Comparison of ENCODE assay signal across 17 cellular contexts in genomic region chr2:214484239-214484638, GRCh38.
DNase-seq lines count a peak whose midpoint lies in the region; ATAC-seq lines count a peak whose summit lies in the region.
"Had no signal": no experiment of that assay in that cellular context is flagged by ENCODE, and none has a peak within 500 bp of the region (broad histone marks: within the 10 kb centered on the region; RNA-seq: fewer than 3 reads in every experiment).

No MANE protein-coding gene starts in this region.

- no peaks in the 10 kb centered on the region for H3K9me3 ChIP-seq in stomach smooth muscle (ENCODE audit: control insufficient read depth in 2 of 2, low read length in 2 of 2)
- no peaks in the 10 kb centered on the region for H3K9me3 ChIP-seq in Karpas-422 (ENCODE audit: low read length)
- H3K9me3 ChIP-seq in HAP-1 = no peaks in the 10 kb centered on the region

- DNase-seq in NCI-H1436 treated with DMSO at 0.1 percent for 48 hours (lab: John Stamatoyannopoulos, UW) = peak; percentile 23
- no peak for DNase-seq in NCI-H1436 (lab: John Stamatoyannopoulos, UW)
- peak; percentile 26 for DNase-seq in NCI-H2196 treated with DMSO at 0.1 percent for 48 hours (lab: John Stamatoyannopoulos, UW; ENCODE audit: unreplicated experiment)
- DNase-seq in left ventricle myocardium superior = no peak
- no peak for DNase-seq in Karpas-422
- DNase-seq in DMS 273 treated with DMSO at 0.1 percent for 48 hours (lab: John Stamatoyannopoulos, UW) = no peak
- no peak for DNase-seq in HAP-1 (ENCODE audit: low spot score in 2 of 2)
- DNase-seq: activated CD4-positive, alpha-beta T cell treated with anti-CD3 and anti-CD28 coated beads, Interleukin-2, amount 50 U/mL, for 1 hour; cerebellar nuclear complex; immature natural killer cell; stimulated activated CD4-positive, alpha-beta T cell treated with anti-CD3 and anti-CD28 coated beads, Interleukin-4, amount 100 ng/mL, for 1 hour; stimulated activated naive CD4-positive, alpha-beta T cell treated with Interleukin-2 at 50 U/mL for 16 hours; trophoblast cell; WERI-Rb-1 had no signal

- H3K79me2 ChIP-seq in Karpas-422 (ENCODE audit: low read length) = no peaks in the 10 kb centered on the region

- intact Hi-C loops in left ventricle myocardium superior (cut with micrococcal nuclease) = no loop called here

- peak; percentile 79 for ATAC-seq in left ventricle myocardium superior
- ATAC-seq: activated naive CD4-positive, alpha-beta T cell treated with anti-CD3 and anti-CD28 coated beads, Interleukin-2, amount 50 U/mL, for 72 hours had no signal

- no peaks in the 10 kb centered on the region for H3K4me1 ChIP-seq in stomach smooth muscle (ENCODE audit: control insufficient read depth, insufficient read depth, low read length)
- H3K4me1 ChIP-seq in Karpas-422 (ENCODE audit: low read length) = no peaks in the 10 kb centered on the region
- H3K4me1 ChIP-seq in HAP-1 = no peaks in the 10 kb centered on the region

- H4K20me1 ChIP-seq in Karpas-422 (ENCODE audit: insufficient read depth, low read depth, low read length) = no peaks in the 10 kb centered on the region

- H3K27ac ChIP-seq in stomach smooth muscle (ENCODE audit: low read length) = peak overlapping the region; percentile 50
- no peak overlapping the region for H3K27ac ChIP-seq in Karpas-422 (ENCODE audit: low read length)
- H3K27ac ChIP-seq: 22Rv1, WERI-Rb-1 had no signal

- H3K4me2 ChIP-seq in Karpas-422 (ENCODE audit: low read depth, low read length, poor library complexity, severe bottlenecking) = no peak overlapping the region

- H3K4me3 ChIP-seq in stomach smooth muscle (ENCODE audit: low read length in 2 of 2) (no peak overlapping the region), Karpas-422 (ENCODE audit: low read length) (no peak overlapping the region), HAP-1 (no peak overlapping the region)

- H3K36me3 ChIP-seq in stomach smooth muscle (ENCODE audit: control insufficient read depth in 2 of 2, insufficient read depth in 2 of 2, low read length in 2 of 2) (no peaks in the 10 kb centered on the region), Karpas-422 (ENCODE audit: insufficient read depth, low read length) (no peaks in the 10 kb centered on the region), HAP-1 (replicated peaks) (no peaks in the 10 kb centered on the region)
- H3K36me3 ChIP-seq: WERI-Rb-1 had no signal

- in situ Hi-C loops in HAP-1 (cut with MboI; ENCODE audit: low sequenced_read_pairs) = no loop called here

- H3K9ac ChIP-seq in stomach smooth muscle (ENCODE audit: low read length in 2 of 2) (no peak overlapping the region), Karpas-422 (ENCODE audit: low read length) (no peak overlapping the region)

- H2AFZ ChIP-seq in Karpas-422 (ENCODE audit: low read length) = no peak overlapping the region

- no peaks in the 10 kb centered on the region for H3K27me3 ChIP-seq in stomach smooth muscle (ENCODE audit: control insufficient read depth in 1 of 2, insufficient read depth in 2 of 2, low read length in 2 of 2)
- H3K27me3 ChIP-seq in Karpas-422 (ENCODE audit: low read length) = no peaks in the 10 kb centered on the region
- no peaks in the 10 kb centered on the region for H3K27me3 ChIP-seq in HAP-1 (ENCODE audit: low read depth)

- no peaks in the 10 kb centered on the region for H3K9me2 ChIP-seq in Karpas-422 (replicated peaks; ENCODE audit: insufficient read depth, low read length)

Comparison
In these comparisons a context has a peak if more than half of its experiments do, and no peak if none do; other contexts are left out.
1. DNase-seq: peak in NCI-H1436 treated with DMSO at 0.1 percent for 48 hours (single experiment) and NCI-H2196 treated with DMSO at 0.1 percent for 48 hours (single experiment); none in NCI-H1436 (single experiment), left ventricle myocardium superior (single experiment), Karpas-422 (single experiment), DMS 273 treated with DMSO at 0.1 percent for 48 hours (single experiment) and HAP-1 (0 of 2).